In genomic region chr6:106666290-106667021, GRCh38 we compare ENCODE assay signal across 8 cellular contexts.
DNase-seq lines count a peak whose midpoint lies in the region; ATAC-seq lines count a peak whose summit lies in the region.

No MANE protein-coding gene starts in this region.

- peak overlapping the region; percentile 82 for H3K27ac Mint-ChIP-seq in memory B cell

- H3K36me3 Mint-ChIP-seq in memory B cell = peaks cover 31% of the 10 kb centered on the region

- peak overlapping the region; percentile 78 for H3K4me3 Mint-ChIP-seq in memory B cell

- ATAC-seq in GM18868 (IDR thresholded peaks at IDR 0.05; ENCODE audit: unreplicated experiment) (peak; percentile 99), GM21825 (IDR thresholded peaks at IDR 0.05; ENCODE audit: unreplicated experiment) (peak; percentile 99), HG03565 (IDR thresholded peaks at IDR 0.05; ENCODE audit: unreplicated experiment) (peak; percentile 86), memory B cell (ENCODE audit: low read depth) (peak; percentile 100)

- H3K27me3 Mint-ChIP-seq in memory B cell = no peaks in the 10 kb centered on the region

- H3K4me1 Mint-ChIP-seq in memory B cell = peaks cover 29% of the 10 kb centered on the region

- no peaks in the 10 kb centered on the region for H3K9me3 Mint-ChIP-seq in memory B cell

- DNase-seq in memory B cell (ENCODE audit: low spot score in 2 of 2) (peak; percentile 57 to 74), AG08396 (ENCODE audit: low spot score) (no peak), NCI-H2107 treated with DMSO at 0.1 percent for 48 hours (lab: John Stamatoyannopoulos, UW; ENCODE audit: unreplicated experiment) (no peak)
- no peak for DNase-seq in central memory CD4-positive, alpha-beta T cell
- DNase-seq in activated CD8-positive, alpha-beta memory T cell treated with anti-CD3 and anti-CD28 coated beads, Interleukin-2, amount 50 U/mL, for 4 hours = no peak

Comparison
In these comparisons a context has a peak if more than half of its experiments do, and no peak if none do; other contexts are left out.
1. DNase-seq: peak in memory B cell (2 of 2); none in AG08396 (single experiment), central memory CD4-positive, alpha-beta T cell (single experiment), activated CD8-positive, alpha-beta memory T cell treated with anti-CD3 and anti-CD28 coated beads, Interleukin-2, amount 50 U/mL, for 4 hours (single experiment) and NCI-H2107 treated with DMSO at 0.1 percent for 48 hours (single experiment).
2. Peak in every context shown above with its lines, with median percentiles within 50 percentile points of each other: ATAC-seq.